Comparison of ENCODE assay signal across 11 cellular contexts in genomic region chr2:216849987-216850386, GRCh38. TPM values are rescaled to one million over a fixed set of nuclear protein-coding genes. Genes with fewer than 3 reads are reported as not detected.
DNase-seq lines count a peak whose midpoint lies in the region; ATAC-seq, FAIRE-seq and TF ChIP-seq lines count a peak whose summit lies in the region.
"Had no signal": no experiment of that assay in that cellular context is flagged by ENCODE, and none has a peak within 500 bp of the region (broad histone marks: within the 10 kb centered on the region; RNA-seq: fewer than 3 reads in every experiment).

No MANE protein-coding gene starts in this region.

- intact Hi-C loops in Right ventricle myocardium inferior (cut with DNase I) (loop anchor here (5.0 kb wide), 1 partner anchor 153 kb away; the partner anchor contains the start of gene IGFBP5), cardiac septum (cut with DNase I) (no loop called here), vagina (cut with DNase I) (no loop called here)

- H3K79me2 ChIP-seq in astrocyte (ENCODE audit: insufficient read depth, low read length), result no peaks in the 10 kb centered on the region

- TF ChIP-seq CTCF in astrocyte (IDR thresholded peaks at IDR 0.05; ENCODE audit: insufficient read depth, low read depth, low read length) (no peak), vagina (IDR thresholded peaks at IDR 0.05) (no peak), coronary artery (IDR thresholded peaks at IDR 0.05) (no peak)

- H3K36me3 Mint-ChIP-seq in astrocyte (ENCODE audit: low read depth, unreplicated experiment), result no peaks in the 10 kb centered on the region
- H3K36me3 Mint-ChIP-seq in CD8-positive, alpha-beta memory T cell, result no peaks in the 10 kb centered on the region

- H2AFZ ChIP-seq in astrocyte (ENCODE audit: low read depth, low read length), result peak overlapping the region; percentile 50

- H3K4me1 ChIP-seq in astrocyte (ENCODE audit: insufficient read depth, low read length) (no peaks in the 10 kb centered on the region), vagina (peaks cover 14% of the 10 kb centered on the region)
- H3K4me1 ChIP-seq in CD8-positive, alpha-beta memory T cell (ENCODE audit: insufficient read depth, low read length), result peaks cover 6% of the 10 kb centered on the region
- H3K4me1 ChIP-seq: BLaER1 treated with 17β-estradiol and CSF1 and Interleukin-3, amounts not matched to agents 10 nM and 100 nM; right lobe of liver had no signal

- H3K9me3 ChIP-seq in astrocyte (ENCODE audit: insufficient read depth, low read depth, low read length) (no peaks in the 10 kb centered on the region), vagina (no peaks in the 10 kb centered on the region)
- H3K9me3 ChIP-seq in CD8-positive, alpha-beta memory T cell (ENCODE audit: low read length), result no peaks in the 10 kb centered on the region
- H3K9me3 ChIP-seq: BLaER1 treated with 17β-estradiol and CSF1 and Interleukin-3, amounts not matched to agents 10 nM and 100 nM; right lobe of liver; tibial artery had no signal

- ATAC-seq in Right ventricle myocardium inferior, result peak; percentile 80
- ATAC-seq in HG02623 (IDR thresholded peaks at IDR 0.05; ENCODE audit: unreplicated experiment), result no peak

- H3K9me3 Mint-ChIP-seq in astrocyte (ENCODE audit: unreplicated experiment), result peaks cover 3% of the 10 kb centered on the region
- no peaks in the 10 kb centered on the region for H3K9me3 Mint-ChIP-seq in CD8-positive, alpha-beta memory T cell

- no peak for FAIRE-seq in astrocyte (lab: Jason Lieb, UNC)

- H3K4me3 ChIP-seq in astrocyte (ENCODE audit: insufficient read depth, low read depth, low read length) (no peak overlapping the region), vagina (no peak overlapping the region), coronary artery (no peak overlapping the region)
- no peak overlapping the region for H3K4me3 ChIP-seq in CD8-positive, alpha-beta memory T cell (ENCODE audit: low read length)
- H3K4me3 ChIP-seq: BLaER1 treated with 17β-estradiol and CSF1 and Interleukin-3, amounts not matched to agents 10 nM and 100 nM; right lobe of liver; tibial artery had no signal

- DNase-seq in Right ventricle myocardium inferior (ENCODE audit: missing footprints), result peak; percentile 66
- no peak for DNase-seq in cardiac septum (ENCODE audit: low spot score)
- peak; percentile 27 for DNase-seq in astrocyte (ENCODE audit: low read depth)
- DNase-seq in mucosa of gallbladder (ENCODE audit: low spot score), result peak; percentile 85
- DNase-seq in vagina (ENCODE audit: extremely low spot score in 2 of 2), result no peak
- DNase-seq in coronary artery (ENCODE audit: low spot score), result no peak
- DNase-seq in CD8-positive, alpha-beta memory T cell, result no peak
- DNase-seq: right lobe of liver, tibial artery had no signal

- no peak overlapping the region for H3K27ac Mint-ChIP-seq in astrocyte (ENCODE audit: unreplicated experiment)
- H3K27ac Mint-ChIP-seq in CD8-positive, alpha-beta memory T cell, result peak overlapping the region in 2 of 8 donors; percentile 18 to 34

- CTCF ChIA-PET in CD8-positive, alpha-beta memory T cell (lab: Charles Lee), result no interaction called here

- no peaks in the 10 kb centered on the region for H4K20me1 ChIP-seq in astrocyte (ENCODE audit: insufficient read depth, low read length)
- H4K20me1 ChIP-seq: BLaER1 treated with 17β-estradiol and CSF1 and Interleukin-3, amounts not matched to agents 10 nM and 100 nM had no signal

- H3K4me2 ChIP-seq in astrocyte (ENCODE audit: low read length), result peak overlapping the region; percentile 46
- H3K4me2 ChIP-seq: BLaER1 treated with 17β-estradiol and CSF1 and Interleukin-3, amounts not matched to agents 10 nM and 100 nM had no signal

- H3K9ac ChIP-seq in astrocyte (ENCODE audit: low read length), result no peak overlapping the region
- H3K9ac ChIP-seq: BLaER1 treated with 17β-estradiol and CSF1 and Interleukin-3, amounts not matched to agents 10 nM and 100 nM had no signal

- H3K27me3 ChIP-seq in astrocyte (ENCODE audit: insufficient read depth, low read length) (peaks cover 4% of the 10 kb centered on the region), vagina (no peaks in the 10 kb centered on the region)
- no peaks in the 10 kb centered on the region for H3K27me3 ChIP-seq in CD8-positive, alpha-beta memory T cell (ENCODE audit: insufficient read depth, low read length, poor library complexity, severe bottlenecking)
- H3K27me3 ChIP-seq: BLaER1 treated with 17β-estradiol and CSF1 and Interleukin-3, amounts not matched to agents 10 nM and 100 nM; right lobe of liver; tibial artery had no signal

- POLR2A ChIA-PET in CD8-positive, alpha-beta memory T cell (lab: Charles Lee), result no interaction called here

- no peak for TF ChIP-seq POLR2A in vagina (IDR thresholded peaks at IDR 0.05)

- no peak overlapping the region for H3K4me3 Mint-ChIP-seq in astrocyte (ENCODE audit: unreplicated experiment)
- no peak overlapping the region for H3K4me3 Mint-ChIP-seq in CD8-positive, alpha-beta memory T cell

- H3K27ac ChIP-seq in astrocyte (ENCODE audit: low read depth, low read length) (no peak overlapping the region), vagina (peak overlapping the region; percentile 29), coronary artery (no peak overlapping the region)
- H3K27ac ChIP-seq in CD8-positive, alpha-beta memory T cell (ENCODE audit: low read depth, low read length), result no peak overlapping the region
- H3K27ac ChIP-seq: BLaER1 treated with 17β-estradiol and CSF1 and Interleukin-3, amounts not matched to agents 10 nM and 100 nM; right lobe of liver; tibial artery had no signal

- H3K4me1 Mint-ChIP-seq in astrocyte (ENCODE audit: low read depth, unreplicated experiment), result peaks cover 8% of the 10 kb centered on the region
- H3K4me1 Mint-ChIP-seq in CD8-positive, alpha-beta memory T cell, result no peaks in the 10 kb centered on the region

- peaks cover 3% of the 10 kb centered on the region for H3K27me3 Mint-ChIP-seq in astrocyte (ENCODE audit: low read depth, unreplicated experiment)
- peaks cover 3 to 4% of the 10 kb centered on the region in 2 donors for H3K27me3 Mint-ChIP-seq in CD8-positive, alpha-beta memory T cell

- H3K36me3 ChIP-seq in astrocyte (ENCODE audit: insufficient read depth, low read length), result no peaks in the 10 kb centered on the region
- H3K36me3 ChIP-seq in vagina, result no peaks in the 10 kb centered on the region
- no peaks in the 10 kb centered on the region for H3K36me3 ChIP-seq in CD8-positive, alpha-beta memory T cell (ENCODE audit: insufficient read depth, low read length)
- H3K36me3 ChIP-seq: BLaER1 treated with 17β-estradiol and CSF1 and Interleukin-3, amounts not matched to agents 10 nM and 100 nM; right lobe of liver; tibial artery had no signal

RNA-seq across cellular contexts. Expression of gene TNP1, which starts 9.9 kb away (rescaled TPM):
- not detected for total RNA-seq in Right ventricle myocardium inferior
- not detected for total RNA-seq in cardiac septum
- total RNA-seq in astrocyte, result not detected in 2 replicates
- not detected for total RNA-seq in mucosa of gallbladder
- not detected for total RNA-seq in vagina
- total RNA-seq in CD8-positive, alpha-beta memory T cell, result not detected
- not detected for polyA plus RNA-seq in CD8-positive, alpha-beta memory T cell
- total RNA-seq: right lobe of liver had no signal

Comparison
In these comparisons a context has a peak if more than half of its experiments do, and no peak if none do; other contexts are left out.
1. DNase-seq: peak in Right ventricle myocardium inferior (single experiment), astrocyte (single experiment) and mucosa of gallbladder (single experiment); none in cardiac septum (single experiment), vagina (0 of 2), coronary artery (single experiment) and CD8-positive, alpha-beta memory T cell (0 of 5).